ENCODE assay signal across 1 cellular context in genomic region chr18:58781627-58782194, GRCh38.
TF ChIP-seq lines count a peak whose summit lies in the region.

No MANE protein-coding gene starts in this region.

TF ChIP-seq in HEK293, 187 proteins besides CTCF, POLR2A, EP300 and RAD21 (continued from another document and continues in another):
- no peak for TF ChIP-seq PRDM6 (tag by site-specific recombination; IDR thresholded peaks at IDR 0.05)
- peak; percentile 87 for TF ChIP-seq ZXDB (tag by site-specific recombination; IDR thresholded peaks at IDR 0.05)
- peak; percentile 71; the same call in 1 of the 2 replicates for TF ChIP-seq ZNF639 (tag by site-specific recombination; IDR thresholded peaks at IDR 0.05)
- TF ChIP-seq ZNF391 (tag by site-specific recombination; IDR thresholded peaks at IDR 0.05; ENCODE audit: borderline replicate concordance, low read depth) = peak; percentile 99
- peak; percentile 77 for TF ChIP-seq ZNF335 (tag by site-specific recombination; conservative IDR thresholded peaks at IDR 0.05)
- 0 out of 2 replicates have a peak, but pooled peaks have one; percentile 10 for TF ChIP-seq ZNF157 (tag by site-specific recombination; IDR thresholded peaks at IDR 0.05)
- TF ChIP-seq KLF1 (tag by site-specific recombination; IDR thresholded peaks at IDR 0.05) = peak; percentile 74
- TF ChIP-seq ZNF133 (tag by site-specific recombination; IDR thresholded peaks at IDR 0.05) = peak; percentile 56
- TF ChIP-seq ZNF274 (IDR thresholded peaks at IDR 0.05; ENCODE audit: low read length) = no peak
- no peak for TF ChIP-seq ZNF274 (tag by site-specific recombination; IDR thresholded peaks at IDR 0.05; ENCODE audit: borderline replicate concordance)
- peak; percentile 38 for TF ChIP-seq ZBTB10 (tag by site-specific recombination; IDR thresholded peaks at IDR 0.05)
- TF ChIP-seq ZNF654 (tag by site-specific recombination; IDR thresholded peaks at IDR 0.05; ENCODE audit: low read depth) = peak; percentile 98
- TF ChIP-seq ZNF792 (tag by site-specific recombination; IDR thresholded peaks at IDR 0.05) = peak; percentile 92
- no peak for TF ChIP-seq ZNF510 (tag by site-specific recombination; IDR thresholded peaks at IDR 0.05; ENCODE audit: insufficient replicate concordance)
- no peak for TF ChIP-seq ZNF202 (tag by site-specific recombination; IDR thresholded peaks at IDR 0.05; ENCODE audit: borderline replicate concordance)
- TF ChIP-seq ZNF449 (tag by site-specific recombination; IDR thresholded peaks at IDR 0.05) = peak; percentile 86
- peak; percentile 96 for TF ChIP-seq ZSCAN4 (tag by site-specific recombination; IDR thresholded peaks at IDR 0.05)
- no peak for TF ChIP-seq SALL2 (tag by site-specific recombination; IDR thresholded peaks at IDR 0.05; ENCODE audit: borderline replicate concordance)
- peak; percentile 99 for TF ChIP-seq ZNF18 (tag by site-specific recombination; IDR thresholded peaks at IDR 0.05)
- no peak for TF ChIP-seq ZNF121 (tag by site-specific recombination; IDR thresholded peaks at IDR 0.05)
- no peak for TF ChIP-seq SETDB1 (IDR thresholded peaks at IDR 0.05; ENCODE audit: insufficient read length, low read length)
- peak; percentile 65 for TF ChIP-seq ZNF398 (tag by site-specific recombination; IDR thresholded peaks at IDR 0.05)
- peak; percentile 63; the same call in 1 of the 2 replicates for TF ChIP-seq ZNF785 (tag by site-specific recombination; IDR thresholded peaks at IDR 0.05)
- TF ChIP-seq ZNF280D (tag by site-specific recombination; IDR thresholded peaks at IDR 0.05) = peak; percentile 82
- peak; percentile 78; the same call in 1 of the 2 replicates for TF ChIP-seq KLF16 (tag by site-specific recombination; IDR thresholded peaks at IDR 0.05)
- TF ChIP-seq ZEB2 (tag by site-specific recombination; IDR thresholded peaks at IDR 0.05) = peak; percentile 38; the same call in 1 of the 2 replicates
- TF ChIP-seq ZFP69B (tag by site-specific recombination; IDR thresholded peaks at IDR 0.05) = peak; percentile 54; the same call in 1 of the 2 replicates
- TF ChIP-seq ZNF530 (tag by site-specific recombination; IDR thresholded peaks at IDR 0.05; ENCODE audit: low read depth) = no peak
- TF ChIP-seq ZBTB17 (tag by site-specific recombination; IDR thresholded peaks at IDR 0.05) = peak; percentile 55; the same call in 1 of the 2 replicates
- TF ChIP-seq ZBTB8A (tag by site-specific recombination; IDR thresholded peaks at IDR 0.05) = 0 out of 2 replicates have a peak, but pooled peaks have one; percentile 17
- TF ChIP-seq ZNF211 (tag by site-specific recombination; IDR thresholded peaks at IDR 0.05; ENCODE audit: low read depth) = peak; percentile 52; the same call in 1 of the 2 replicates
- TF ChIP-seq ZFP3 (tag by site-specific recombination; IDR thresholded peaks at IDR 0.05; ENCODE audit: low read depth) = peak; percentile 29; the same call in 1 of the 2 replicates
- TF ChIP-seq ZNF501 (tag by site-specific recombination; IDR thresholded peaks at IDR 0.05) = peak; percentile 98
- TF ChIP-seq EGR2 (tag by site-specific recombination; IDR thresholded peaks at IDR 0.05; ENCODE audit: low read depth) = peak; percentile 17; the same call in 1 of the 2 replicates
- peak; percentile 7; the same call in 1 of the 2 replicates for TF ChIP-seq ZNF266 (tag by site-specific recombination; IDR thresholded peaks at IDR 0.05; ENCODE audit: low read depth)
- peak; percentile 71 for TF ChIP-seq ZNF600 (tag by site-specific recombination; IDR thresholded peaks at IDR 0.05)
- TF ChIP-seq KLF7 (tag by site-specific recombination; IDR thresholded peaks at IDR 0.05; ENCODE audit: borderline replicate concordance) = peak; percentile 20; the same call in 1 of the 2 replicates
- TF ChIP-seq ZNF843 (tag by site-specific recombination; IDR thresholded peaks at IDR 0.05) = peak; percentile 80; the same call in 1 of the 2 replicates
- TF ChIP-seq ZBTB48 (tag by site-specific recombination; IDR thresholded peaks at IDR 0.05) = peak; percentile 51; the same call in 1 of the 2 replicates
- TF ChIP-seq SP3 (tag by site-specific recombination; IDR thresholded peaks at IDR 0.05) = peak; percentile 32; the same call in 1 of the 2 replicates
- peak; percentile 85; the same call in 1 of the 2 replicates for TF ChIP-seq OVOL3 (tag by site-specific recombination; IDR thresholded peaks at IDR 0.05)
- no peak for TF ChIP-seq ZNF513 (tag by site-specific recombination; IDR thresholded peaks at IDR 0.05)
- peak; percentile 47; the same call in 1 of the 2 replicates for TF ChIP-seq ZSCAN30 (tag by site-specific recombination; IDR thresholded peaks at IDR 0.05)
- no peak for TF ChIP-seq ZNF140 (tag by site-specific recombination; IDR thresholded peaks at IDR 0.05)
- TF ChIP-seq HOXA7 (CRISPR knock-in tag; IDR thresholded peaks at IDR 0.05; ENCODE audit: borderline replicate concordance) = no peak
- peak; percentile 76; the same call in 1 of the 2 replicates for TF ChIP-seq ZNF302 (tag by site-specific recombination; IDR thresholded peaks at IDR 0.05; ENCODE audit: low read depth)
- peak; percentile 81 for TF ChIP-seq GLIS1 (tag by site-specific recombination; IDR thresholded peaks at IDR 0.05)
- TF ChIP-seq KLF8 (tag by site-specific recombination; IDR thresholded peaks at IDR 0.05) = no peak
- TF ChIP-seq ZIC2 (tag by site-specific recombination; IDR thresholded peaks at IDR 0.05) = no peak
- peak; percentile 78 for TF ChIP-seq KLF9 (tag by site-specific recombination; IDR thresholded peaks at IDR 0.05; ENCODE audit: low read depth)
- no peak for TF ChIP-seq ZNF514 (tag by site-specific recombination; IDR thresholded peaks at IDR 0.05)
